ENCODE assay signal across 10 cellular contexts in the genomic region with DNA sequence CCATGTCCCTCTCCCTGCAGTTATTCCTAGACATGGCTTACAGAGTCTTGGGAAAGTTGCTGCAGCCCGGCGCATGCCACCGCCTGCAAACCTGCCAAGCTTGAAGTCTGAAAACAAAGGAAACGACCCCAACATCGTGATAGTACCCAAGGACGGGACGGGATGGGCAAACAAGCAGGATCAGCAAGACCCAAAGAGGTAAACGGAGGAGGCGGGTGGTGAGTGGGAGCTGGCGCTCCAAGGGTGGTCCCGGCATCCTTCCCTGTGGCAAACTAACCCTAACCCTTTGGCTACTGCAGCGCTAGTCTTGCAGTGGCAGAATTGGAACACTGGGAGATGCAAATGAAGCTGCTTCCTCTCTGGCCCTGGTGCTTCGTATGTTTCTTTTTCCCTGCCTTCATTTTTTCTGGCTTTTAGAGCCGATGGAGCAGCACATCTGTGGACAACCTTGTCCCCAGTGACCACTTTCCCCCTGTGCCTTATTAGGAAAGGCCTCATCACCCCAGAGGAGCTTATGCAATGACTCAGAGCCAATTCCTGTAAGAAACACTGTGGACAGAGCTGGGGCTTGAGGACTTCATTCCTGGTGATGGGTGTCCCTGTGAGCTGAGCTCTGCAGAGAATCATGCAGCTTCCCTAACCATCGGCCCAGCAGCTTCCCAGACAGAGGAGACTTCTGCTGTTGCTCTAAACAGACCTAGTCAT. TPM values are rescaled to one million over a fixed set of nuclear protein-coding genes. Genes with fewer than 3 reads are reported as not detected.
DNase-seq lines count a peak whose midpoint lies in the region; ATAC-seq, FAIRE-seq and TF ChIP-seq lines count a peak whose summit lies in the region.
"Had no signal": no experiment of that assay in that cellular context is flagged by ENCODE, and none has a peak within 500 bp of the region (broad histone marks: within the 10 kb centered on the region; RNA-seq: fewer than 3 reads in every experiment).

No MANE protein-coding gene starts in this region.

- CTCF ChIA-PET in AG04449 (lab: Yijun Ruan, JAX): interaction anchor here (0.9 to 3.3 kb wide), 8 partner anchors 9 to 82 kb away, joined by 3 to 22 read pairs (median 5); no protein-coding TSS in a partner anchor

- H3K4me3 ChIP-seq in AG04449 (ENCODE audit: low read depth, low read length) (no peak overlapping the region), HUES6 (ENCODE audit: low read depth, low read length) (no peak overlapping the region)

- POLR2A ChIA-PET in AG04449 (lab: Yijun Ruan, JAX): interaction anchor here (0.6 to 1.1 kb wide), 5 partner anchors 10 to 27 kb away, joined by 3 to 4 read pairs (median 3); no protein-coding TSS in a partner anchor

- H3K4me1 ChIP-seq in HUES6 (ENCODE audit: control insufficient read depth, insufficient read depth, low read length): peaks cover 60% of the 10 kb centered on the region

- H3K27ac ChIP-seq in HUES6 (ENCODE audit: low read depth, low read length): peak overlapping the region; percentile 20; the same call in 1 of the 2 replicates

- ATAC-seq in GM21515 (IDR thresholded peaks at IDR 0.05; ENCODE audit: unreplicated experiment): no peak

- no peaks in the 10 kb centered on the region for H3K9me3 ChIP-seq in HUES6 (ENCODE audit: control insufficient read depth, insufficient read depth, low read depth, low read length)

- H3K27me3 ChIP-seq in HUES6 (ENCODE audit: control insufficient read depth, insufficient read depth, low read length): no peaks in the 10 kb centered on the region

- no peak for FAIRE-seq in GM19239 (lab: Jason Lieb, UNC)

- no peak overlapping the region for H3K9ac ChIP-seq in HUES6 (ENCODE audit: low read length)

- TF ChIP-seq CTCF in AG04449 (IDR thresholded peaks at IDR 0.05; ENCODE audit: insufficient read depth, low read length, missing control alignments): no peak

- DNase-seq in AG04449 (ENCODE audit: low read depth, low spot score) (peak; percentile 89), dedifferentiated amniotic fluid mesenchymal stem cell (ENCODE audit: extremely low spot score) (peak; percentile 36), mesenteric fat pad (ENCODE audit: low spot score) (peak; percentile 89), GM19239 (ENCODE audit: insufficient read length, low spot score) (no peak), OCI-M1 (lab: John Stamatoyannopoulos, UW) (no peak), NCI-H748 treated with DMSO at 0.1 percent for 48 hours (lab: John Stamatoyannopoulos, UW) (no peak)
- DNase-seq: DMS79 treated with DMSO at 0.1 percent for 48 hours, NCI-H1417 had no signal

- H3K36me3 ChIP-seq in HUES6 (ENCODE audit: control insufficient read depth, insufficient read depth, low read length): peaks cover 70% of the 10 kb centered on the region

RNA-seq across cellular contexts. Expression of gene PRRC2B, which starts 38.9 kb away (rescaled TPM):
- total RNA-seq in mesenteric fat pad: 185 TPM

Comparison
In these comparisons a context has a peak if more than half of its experiments do, and no peak if none do; other contexts are left out.
1. DNase-seq: peak in AG04449 (single experiment), dedifferentiated amniotic fluid mesenchymal stem cell (single experiment) and mesenteric fat pad (single experiment); none in GM19239 (single experiment), OCI-M1 (single experiment) and NCI-H748 treated with DMSO at 0.1 percent for 48 hours (single experiment).